In genomic region chr12:106901276-106901675, GRCh38 we compare ENCODE assay signal across 19 cellular contexts. TPM values are rescaled to one million over a fixed set of nuclear protein-coding genes. Genes with fewer than 3 reads are reported as not detected.
DNase-seq lines count a peak whose midpoint lies in the region; ATAC-seq and TF ChIP-seq lines count a peak whose summit lies in the region.
"Had no signal": no experiment of that assay in that cellular context is flagged by ENCODE, and none has a peak within 500 bp of the region (broad histone marks: within the 10 kb centered on the region; RNA-seq: fewer than 3 reads in every experiment).

No MANE protein-coding gene starts in this region.

- POLR2A ChIA-PET in HEK293 (lab: Yijun Ruan, JAX): interaction anchor here (1.2 kb wide), 1 partner anchor 54 kb away, joined by 3 read pairs; the partner anchor contains the start of gene TMEM263

- DNase-seq in AG10803 (ENCODE audit: low read depth) (peak; percentile 11), amniotic epithelial cell (ENCODE audit: low read depth) (peak; percentile 54), foreskin fibroblast (peak; percentile 23 to 50), occipital lobe (lab: John Stamatoyannopoulos, UW) (no peak), GM19240 (ENCODE audit: insufficient read length, low spot score) (no peak)
- DNase-seq: BE2C; CD4-positive, alpha-beta memory T cell; H9; NCI-H1417; NCI-H2029; NCI-H2227 treated with DMSO at 0.1 percent for 48 hours; NCI-H526; NK-92 treated with Interleukin-12 subunit alpha and Interleukin-12 subunit beta, amount 100 ng/mL, for 24 hours; OCI-M1; T-cell had no signal

- peaks cover 8% of the 10 kb centered on the region for H3K4me1 ChIP-seq in HEK293 (ENCODE audit: control insufficient read depth, insufficient read depth, low read length)
- H3K4me1 ChIP-seq: BE2C had no signal

- H3K36me3 ChIP-seq in HEK293 (ENCODE audit: control insufficient read depth in 2 of 2, insufficient read depth in 1 of 2, low read length in 2 of 2): no peaks in the 10 kb centered on the region
- H3K36me3 ChIP-seq: BE2C, SJSA1 had no signal

- H3K9me3 ChIP-seq in HEK293 (ENCODE audit: control insufficient read depth, insufficient read depth, low read depth, low read length): no peaks in the 10 kb centered on the region
- H3K9me3 ChIP-seq: BE2C, SJSA1 had no signal

- H3K4me3 ChIP-seq in AG10803 (ENCODE audit: low read length) (no peak overlapping the region), HEK293 (ENCODE audit: low read depth, low read length) (no peak overlapping the region), foreskin fibroblast (ENCODE audit: low read depth in 1 of 2, low read length in 2 of 2) (no peak overlapping the region)
- H3K4me3 ChIP-seq: SJSA1 had no signal

- TF ChIP-seq CTCF in AG10803 (conservative IDR thresholded peaks at IDR 0.05; ENCODE audit: low read length) (no peak), HEK293 (tag by site-specific recombination; IDR thresholded peaks at IDR 0.05) (no peak), foreskin fibroblast (IDR thresholded peaks at IDR 0.05; ENCODE audit: low read depth, low read length) (no peak)

- ATAC-seq in GM21576 (IDR thresholded peaks at IDR 0.05; ENCODE audit: unreplicated experiment) (no peak), HG02884 (IDR thresholded peaks at IDR 0.05; ENCODE audit: unreplicated experiment) (no peak)
- ATAC-seq: T-cell had no signal

- no peak overlapping the region for H3K27ac ChIP-seq in HEK293 (ENCODE audit: extremely low read depth, low read depth, low read length)
- H3K27ac ChIP-seq: SJSA1 had no signal

- CTCF ChIA-PET in HEK293 (lab: Yijun Ruan, JAX): interaction anchor here (0.6 to 1.4 kb wide), 3 partner anchors 17 to 716 kb away, joined by 3 to 4 read pairs (median 3); no protein-coding TSS in a partner anchor

TF ChIP-seq in HEK293, 187 proteins besides CTCF, POLR2A, EP300 and RAD21:
- TF ChIP-seq PBX3 (CRISPR knock-in tag; IDR thresholded peaks at IDR 0.05) (no peak), SP3 (tag by site-specific recombination; IDR thresholded peaks at IDR 0.05) (no peak), ZNF148 (tag by site-specific recombination; IDR thresholded peaks at IDR 0.05; ENCODE audit: borderline replicate concordance) (no peak), HIC1 (tag by site-specific recombination; IDR thresholded peaks at IDR 0.05) (no peak), SCRT2 (tag by site-specific recombination; IDR thresholded peaks at IDR 0.05) (0 out of 2 replicates have a peak, but pooled peaks have one; percentile 18)

RNA-seq across cellular contexts. Expression of gene TMEM263, which starts 54.4 kb away (rescaled TPM):
- total RNA-seq in occipital lobe: 44.6 TPM

Comparison
In these comparisons a context has a peak if more than half of its experiments do, and no peak if none do; other contexts are left out.
1. DNase-seq: peak in AG10803 (single experiment), amniotic epithelial cell (single experiment) and foreskin fibroblast (2 of 2); none in occipital lobe (single experiment) and GM19240 (single experiment).